Comparison of ENCODE assay signal across 8 cellular contexts in genomic region chr16:3158014-3158497, GRCh38. TPM values are rescaled to one million over a fixed set of nuclear protein-coding genes. Genes with fewer than 3 reads are reported as not detected.
DNase-seq lines count a peak whose midpoint lies in the region; ATAC-seq and TF ChIP-seq lines count a peak whose summit lies in the region.

No MANE protein-coding gene starts in this region.

- no peaks in the 10 kb centered on the region for H3K36me3 ChIP-seq in left ventricle myocardium inferior

- peak overlapping the region; percentile 79 for H3K4me3 ChIP-seq in AG10803 (ENCODE audit: low read length)
- H3K4me3 ChIP-seq in left ventricle myocardium inferior, result peak overlapping the region; percentile 93
- peak overlapping the region; percentile 61 for H3K4me3 ChIP-seq in skeletal muscle cell (ENCODE audit: low read depth, low read length)

- no peaks in the 10 kb centered on the region for H3K9me3 Mint-ChIP-seq in activated CD4-positive, alpha-beta memory T cell treated with anti-CD3 and anti-CD28 coated beads, Interleukin-2, amount 10 ng/mL, durations not matched to agents 7 days and 5 days

- intact Hi-C loops in left ventricle myocardium inferior (cut with micrococcal nuclease) (no loop called here), head of caudate nucleus (cut with DNase I) (no loop called here)

- CTCF ChIA-PET in HEK293T (lab: Yijun Ruan, JAX), result interaction anchor here (1.0 to 2.2 kb wide), 3 partner anchors 10 to 82 kb away, joined by 3 to 6 read pairs (median 4); no protein-coding TSS in a partner anchor
- CTCF ChIA-PET in activated CD4-positive, alpha-beta memory T cell treated with anti-CD3 and anti-CD28 coated beads, Interleukin-2, amount 10 ng/mL, durations not matched to agents 7 days and 5 days (lab: Charles Lee), result interaction anchor here (0.5 to 4.8 kb wide), 15 partner anchors 8 to 464 kb away, joined by 3 to 33 read pairs (median 3); partner anchors contain the start of gene ZNF213

- peaks cover 17% of the 10 kb centered on the region for H3K9me3 ChIP-seq in left ventricle myocardium inferior (replicated peaks)

- peaks cover 23% of the 10 kb centered on the region for H3K27me3 Mint-ChIP-seq in activated CD4-positive, alpha-beta memory T cell treated with anti-CD3 and anti-CD28 coated beads, Interleukin-2, amount 10 ng/mL, durations not matched to agents 7 days and 5 days

- H3K36me3 Mint-ChIP-seq in activated CD4-positive, alpha-beta memory T cell treated with anti-CD3 and anti-CD28 coated beads, Interleukin-2, amount 10 ng/mL, durations not matched to agents 7 days and 5 days (ENCODE audit: low read depth), result peaks cover 10% of the 10 kb centered on the region

- no peak for ATAC-seq in HG03175 (IDR thresholded peaks at IDR 0.05; ENCODE audit: unreplicated experiment)

- H3K4me3 Mint-ChIP-seq in activated CD4-positive, alpha-beta memory T cell treated with anti-CD3 and anti-CD28 coated beads, Interleukin-2, amount 10 ng/mL, durations not matched to agents 7 days and 5 days, result peak overlapping the region; percentile 91

- peaks cover 30% of the 10 kb centered on the region for H3K4me1 ChIP-seq in left ventricle myocardium inferior

- H3K4me1 Mint-ChIP-seq in activated CD4-positive, alpha-beta memory T cell treated with anti-CD3 and anti-CD28 coated beads, Interleukin-2, amount 10 ng/mL, durations not matched to agents 7 days and 5 days, result peaks cover 42% of the 10 kb centered on the region

- TF ChIP-seq CTCF in AG10803 (conservative IDR thresholded peaks at IDR 0.05; ENCODE audit: low read length), result no peak
- no peak for TF ChIP-seq CTCF in left ventricle myocardium inferior (IDR thresholded peaks at IDR 0.05; ENCODE audit: borderline replicate concordance)

- H3K27me3 ChIP-seq in left ventricle myocardium inferior (ENCODE audit: low read depth), result peaks cover 5% of the 10 kb centered on the region

- DNase-seq in AG10803 (ENCODE audit: low read depth) (no peak), HEK293T (ENCODE audit: extremely low spot score) (no peak), left ventricle myocardium inferior (no peak), skeletal muscle cell (ENCODE audit: low read depth) (no peak), NCI-H748 treated with DMSO at 0.1 percent for 48 hours (lab: John Stamatoyannopoulos, UW) (no peak), head of caudate nucleus (no peak)
- DNase-seq in activated CD4-positive, alpha-beta memory T cell treated with anti-CD3 and anti-CD28 coated beads, Interleukin-2, amount 10 ng/mL, durations not matched to agents 7 days and 5 days, result no peak

- H3K27ac ChIP-seq in left ventricle myocardium inferior (replicated peaks), result peak overlapping the region; percentile 95

- POLR2A ChIA-PET in HEK293T (lab: Yijun Ruan, JAX), result interaction anchor here (1.0 to 1.7 kb wide), 9 partner anchors 7 to 33 kb away, joined by 3 to 11 read pairs (median 5); partner anchors contain the start of gene ZNF213
- POLR2A ChIA-PET in activated CD4-positive, alpha-beta memory T cell treated with anti-CD3 and anti-CD28 coated beads, Interleukin-2, amount 10 ng/mL, durations not matched to agents 7 days and 5 days (lab: Charles Lee), result interaction anchor here (0.6 to 3.3 kb wide), 24 partner anchors 9 to 299 kb away, joined by 3 to 38 read pairs (median 4); partner anchors contain the start of genes IL32, PKMYT1, TIGD7 and ZNF213

- peak overlapping the region; percentile 59 for H3K27ac Mint-ChIP-seq in activated CD4-positive, alpha-beta memory T cell treated with anti-CD3 and anti-CD28 coated beads, Interleukin-2, amount 10 ng/mL, durations not matched to agents 7 days and 5 days

TF ChIP-seq in HEK293T, 16 proteins besides CTCF, POLR2A, EP300 and RAD21:
- TF ChIP-seq HDGF (IDR thresholded peaks at IDR 0.05; ENCODE audit: borderline replicate concordance), result 0 out of 2 replicates have a peak, but pooled peaks have one; percentile 16
- TF ChIP-seq NFRKB (IDR thresholded peaks at IDR 0.05), result no peak

RNA-seq across cellular contexts. Expression of gene ZNF213, which starts 23.2 kb away (rescaled TPM):
- 10 to 100 TPM; 10.5 to 11.6 TPM for total RNA-seq in activated CD4-positive, alpha-beta memory T cell treated with anti-CD3 and anti-CD28 coated beads, Interleukin-2, amount 10 ng/mL, durations not matched to agents 7 days and 5 days
- 6.2 TPM for total RNA-seq in left ventricle myocardium inferior

RNA-seq across cellular contexts. Expression of gene OR1F1, which starts 29.9 kb away (rescaled TPM):
- not detected for total RNA-seq in activated CD4-positive, alpha-beta memory T cell treated with anti-CD3 and anti-CD28 coated beads, Interleukin-2, amount 10 ng/mL, durations not matched to agents 7 days and 5 days
- total RNA-seq in left ventricle myocardium inferior, result not detected

RNA-seq across cellular contexts. Expression of gene ZNF205, which starts 45.7 kb away (rescaled TPM):
- not detected for total RNA-seq in activated CD4-positive, alpha-beta memory T cell treated with anti-CD3 and anti-CD28 coated beads, Interleukin-2, amount 10 ng/mL, durations not matched to agents 7 days and 5 days
- total RNA-seq in left ventricle myocardium inferior, result 8.0 TPM

RNA-seq across cellular contexts. Expression of gene ZSCAN10, which starts 59.0 kb away (rescaled TPM):
- total RNA-seq in activated CD4-positive, alpha-beta memory T cell treated with anti-CD3 and anti-CD28 coated beads, Interleukin-2, amount 10 ng/mL, durations not matched to agents 7 days and 5 days, result under 1 TPM in 1 of 2 experiments, not detected in 1; 0.15 TPM
- not detected for total RNA-seq in left ventricle myocardium inferior
